13 cellular contexts compared by ENCODE assay signal in the genomic region with DNA sequence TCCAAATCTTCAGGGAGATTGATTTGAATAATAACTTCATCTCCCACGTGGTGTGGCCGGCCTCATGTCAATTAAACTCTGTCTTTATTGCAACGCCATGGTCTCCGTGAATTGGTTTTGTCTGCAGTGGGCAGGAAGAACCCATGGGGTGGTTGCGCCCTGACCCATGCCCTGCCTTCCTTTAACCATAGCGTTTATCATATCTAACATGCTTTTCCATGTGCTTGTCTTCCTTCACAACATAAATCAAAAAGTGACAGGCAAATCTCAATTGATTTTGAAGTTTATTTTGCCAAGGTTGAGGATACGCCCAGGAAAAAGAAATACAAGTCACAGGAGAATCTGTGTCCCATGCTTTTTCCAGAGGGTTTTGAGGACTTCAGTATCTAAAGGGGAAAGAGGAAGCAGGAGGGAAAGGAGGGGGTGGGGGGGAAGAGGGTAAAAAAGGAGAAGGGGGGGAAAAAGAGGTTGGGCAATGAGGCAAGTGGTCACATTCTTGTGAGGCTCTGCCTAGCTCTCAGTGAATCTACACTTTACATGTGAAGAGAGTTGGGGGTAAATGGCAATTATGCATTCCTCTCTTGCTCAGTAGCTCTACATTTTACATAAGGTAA.
DNase-seq lines count a peak whose midpoint lies in the region; ATAC-seq and TF ChIP-seq lines count a peak whose summit lies in the region.
"Had no signal": no experiment of that assay in that cellular context is flagged by ENCODE, and none has a peak within 500 bp of the region (broad histone marks: within the 10 kb centered on the region; RNA-seq: fewer than 3 reads in every experiment).

No MANE protein-coding gene starts in this region.

- no peaks in the 10 kb centered on the region for H3K9me3 ChIP-seq in CD4-positive, alpha-beta memory T cell (ENCODE audit: control insufficient read depth in 1 of 2, low read length in 2 of 2)
- H3K9me3 ChIP-seq in T-helper 17 cell (ENCODE audit: control insufficient read depth, low read length, poor library complexity, severe bottlenecking) (no peaks in the 10 kb centered on the region), left ventricle myocardium inferior (replicated peaks) (no peaks in the 10 kb centered on the region), psoas muscle (no peaks in the 10 kb centered on the region)

- H3K27me3 Mint-ChIP-seq in CD4-positive, alpha-beta memory T cell = no peaks in the 10 kb centered on the region
- H3K27me3 Mint-ChIP-seq in T-helper 17 cell = no peaks in the 10 kb centered on the region
- H3K27me3 Mint-ChIP-seq in naive B cell = no peaks in the 10 kb centered on the region

- H3K4me3 Mint-ChIP-seq in CD4-positive, alpha-beta memory T cell = peak overlapping the region in 3 of 8 donors; percentile 17 to 95 (median 36)
- no peak overlapping the region for H3K4me3 Mint-ChIP-seq in T-helper 17 cell
- H3K4me3 Mint-ChIP-seq in naive B cell = peak overlapping the region in 4 of 8 donors; percentile 31 to 87 (median 52)
- H3K4me3 Mint-ChIP-seq: nephron had no signal

- H3K36me3 ChIP-seq in CD4-positive, alpha-beta memory T cell (ENCODE audit: insufficient read depth, low read length) = no peaks in the 10 kb centered on the region
- no peaks in the 10 kb centered on the region for H3K36me3 ChIP-seq in left ventricle myocardium inferior
- no peaks in the 10 kb centered on the region for H3K36me3 ChIP-seq in psoas muscle (ENCODE audit: insufficient read depth in 1 of 2, low read depth in 1 of 2)

- DNase-seq in CD4-positive, alpha-beta memory T cell = no peak
- DNase-seq in KG1 (lab: John Stamatoyannopoulos, UW) (peak; percentile 56), T-helper 17 cell (no peak), naive B cell (no peak), left ventricle myocardium inferior (no peak), psoas muscle (no peak)
- DNase-seq: foreskin keratinocyte, NCI-H1694 treated with DMSO at 0.1 percent for 48 hours, NCI-H510A, trophoblast cell had no signal

- no peaks in the 10 kb centered on the region for H3K36me3 Mint-ChIP-seq in CD4-positive, alpha-beta memory T cell
- H3K36me3 Mint-ChIP-seq in T-helper 17 cell (ENCODE audit: low read depth) (no peaks in the 10 kb centered on the region), naive B cell (peaks cover 0 to under 1% of the 10 kb centered on the region in 2 donors)

- no peak overlapping the region for H3K4me3 ChIP-seq in CD4-positive, alpha-beta memory T cell (ENCODE audit: low read length in 2 of 2)
- H3K4me3 ChIP-seq in left ventricle myocardium inferior = no peak overlapping the region
- H3K4me3 ChIP-seq in psoas muscle = no peak overlapping the region

- H3K4me1 ChIP-seq in CD4-positive, alpha-beta memory T cell (ENCODE audit: insufficient read depth, low read length) = peaks cover 60% of the 10 kb centered on the region
- H3K4me1 ChIP-seq in left ventricle myocardium inferior (no peaks in the 10 kb centered on the region), psoas muscle (no peaks in the 10 kb centered on the region)
- H3K4me1 ChIP-seq: foreskin keratinocyte had no signal

- no peak for TF ChIP-seq CTCF in left ventricle myocardium inferior (IDR thresholded peaks at IDR 0.05; ENCODE audit: borderline replicate concordance)
- TF ChIP-seq CTCF in psoas muscle (IDR thresholded peaks at IDR 0.05) = no peak

- 70 to 75% (median 74%) methylated on average over 7 of the region's 7 CpGs for WGBS in psoas muscle, 3 donors

- H3K9me3 Mint-ChIP-seq in CD4-positive, alpha-beta memory T cell = peaks cover 0 to 7% (median 1%) of the 10 kb centered on the region in 8 donors
- H3K9me3 Mint-ChIP-seq in naive B cell = peaks cover 2 to 15% (median 8%) of the 10 kb centered on the region in 7 donors

- peak overlapping the region in 4 of 7 donors; percentile 51 to 91 (median 80) for H3K27ac Mint-ChIP-seq in CD4-positive, alpha-beta memory T cell
- H3K27ac Mint-ChIP-seq in T-helper 17 cell (peak overlapping the region; percentile 86), naive B cell (peak overlapping the region in 5 of 6 donors; percentile 24 to 76 (median 53))
- H3K27ac Mint-ChIP-seq: nephron had no signal

- intact Hi-C loops in CD4-positive, alpha-beta memory T cell (cut with micrococcal nuclease) = no loop called here
- intact Hi-C loops in left ventricle myocardium inferior (cut with micrococcal nuclease) = no loop called here
- intact Hi-C loops in psoas muscle (cut with DNase I) = no loop called here

- ATAC-seq in T-helper 17 cell = no peak
- ATAC-seq in naive B cell (ENCODE audit: low read depth in 2 of 2) = no peak
- ATAC-seq in HG02884 (IDR thresholded peaks at IDR 0.05; ENCODE audit: unreplicated experiment) = no peak
- ATAC-seq in psoas muscle = no peak
- ATAC-seq: foreskin keratinocyte; stimulated activated naive CD8-positive, alpha-beta T cell treated with anti-CD3 and anti-CD28 coated beads, Interleukin-15, Interleukin-2, amounts not matched to agents 100 U/mL and 50 U/mL, for 24 hours had no signal

- H3K27me3 ChIP-seq in CD4-positive, alpha-beta memory T cell (ENCODE audit: insufficient read depth, low read length) = no peaks in the 10 kb centered on the region
- H3K27me3 ChIP-seq in left ventricle myocardium inferior (ENCODE audit: low read depth) (peaks cover 3% of the 10 kb centered on the region), psoas muscle (ENCODE audit: insufficient read depth in 3 of 3, low read length in 2 of 3) (no peaks in the 10 kb centered on the region)
- H3K27me3 ChIP-seq: foreskin keratinocyte had no signal

- CTCF ChIA-PET in CD4-positive, alpha-beta memory T cell (lab: Charles Lee; ENCODE audit: partially characterized antibody) = interaction anchor here (0.9 to 1.4 kb wide), 4 partner anchors 12 to 136 kb away, joined by 4 to 5 read pairs (median 4); partner anchors contain the start of gene RBBP8

- H3K27ac ChIP-seq in CD4-positive, alpha-beta memory T cell (ENCODE audit: low read depth, low read length) = no peak overlapping the region
- H3K27ac ChIP-seq in left ventricle myocardium inferior (replicated peaks) = no peak overlapping the region
- no peak overlapping the region for H3K27ac ChIP-seq in psoas muscle
- H3K27ac ChIP-seq: foreskin keratinocyte had no signal

- peaks cover 46 to 72% (median 53%) of the 10 kb centered on the region in 4 donors for H3K4me1 Mint-ChIP-seq in CD4-positive, alpha-beta memory T cell
- peaks cover 45% of the 10 kb centered on the region for H3K4me1 Mint-ChIP-seq in T-helper 17 cell
- H3K4me1 Mint-ChIP-seq in naive B cell = peaks cover 43 to 63% (median 49%) of the 10 kb centered on the region in 3 donors

- POLR2A ChIA-PET in CD4-positive, alpha-beta memory T cell (lab: Charles Lee; ENCODE audit: partially characterized antibody) = interaction anchor here (1.2 kb wide), 1 partner anchor 19 kb away, joined by 5 read pairs; no protein-coding TSS in a partner anchor
